In genomic region chr11:60625262-60625661, GRCh38 we compare ENCODE assay signal across 9 cellular contexts.
DNase-seq lines count a peak whose midpoint lies in the region; ATAC-seq and TF ChIP-seq lines count a peak whose summit lies in the region.
"Had no signal": no experiment of that assay in that cellular context is flagged by ENCODE, and none has a peak within 500 bp of the region (broad histone marks: within the 10 kb centered on the region; RNA-seq: fewer than 3 reads in every experiment).

No MANE protein-coding gene starts in this region.

- no peaks in the 10 kb centered on the region for H3K9me3 Mint-ChIP-seq in activated naive CD4-positive, alpha-beta T cell treated with anti-CD3 and anti-CD28 coated beads for 36 hours
- H3K9me3 Mint-ChIP-seq in activated T-cell treated with anti-CD3 and anti-CD28 coated beads, Interleukin-2, amount 50 U/mL, for 4 hours: no peaks in the 10 kb centered on the region
- H3K9me3 Mint-ChIP-seq: CD4-positive, alpha-beta T cell had no signal

- no TSS peak for BruUV-seq in PC-9 (replicated peaks; lab: Mats Ljungman, UMichigan)

- H3K27me3 ChIP-seq in PC-9 (ENCODE audit: insufficient read depth, low read depth): no peaks in the 10 kb centered on the region
- no peaks in the 10 kb centered on the region for H3K27me3 ChIP-seq in fibroblast of lung (ENCODE audit: control insufficient read depth, insufficient read depth, low read length)

- H3F3A ChIP-seq in PC-9 (ENCODE audit: insufficient read depth, low read depth): no peaks in the 10 kb centered on the region

- H4K20me1 ChIP-seq in PC-9 (ENCODE audit: insufficient read depth) (no peaks in the 10 kb centered on the region), fibroblast of lung (ENCODE audit: control insufficient read depth, extremely low read depth, insufficient read depth, low read length) (no peaks in the 10 kb centered on the region)

- H3K27ac ChIP-seq in PC-9 (no peak overlapping the region), fibroblast of lung (ENCODE audit: insufficient read depth, low read length) (no peak overlapping the region)

- CTCF ChIA-PET in activated naive CD4-positive, alpha-beta T cell treated with anti-CD3 and anti-CD28 coated beads for 36 hours (lab: Charles Lee): no interaction called here
- CTCF ChIA-PET in PC-9 (lab: Charles Lee): no interaction called here

- peak; percentile 52; the same call in 1 of the 2 replicates for TF ChIP-seq CTCF in PC-9 (conservative IDR thresholded peaks at IDR 0.05)
- peak in 1 of 2 donors; percentile 25 for TF ChIP-seq CTCF in fibroblast of lung (conservative IDR thresholded peaks at IDR 0.05 in 1 of 2, IDR thresholded peaks at IDR 0.05 in 1 of 2; ENCODE audit: low read depth in 1 of 2, low read length in 2 of 2)

- ATAC-seq in activated T-cell treated with anti-CD3 and anti-CD28 coated beads, Interleukin-2, amount 50 U/mL, for 4 hours: no peak
- ATAC-seq in GM21619 (IDR thresholded peaks at IDR 0.05; ENCODE audit: unreplicated experiment): no peak

- intact Hi-C loops in activated naive CD4-positive, alpha-beta T cell treated with anti-CD3 and anti-CD28 coated beads for 36 hours (cut with micrococcal nuclease): no loop called here
- intact Hi-C loops in PC-9 (cut with micrococcal nuclease; ENCODE audit: unreplicated experiment): no loop called here

- H3K4me3 ChIP-seq in PC-9 (no peak overlapping the region), fibroblast of lung (replicated peaks in 1 of 4; ENCODE audit: control extremely low read depth in 1 of 4, insufficient read depth in 1 of 4, low read depth in 3 of 4, low read length in 4 of 4) (no peak overlapping the region)

- H3K36me3 ChIP-seq in PC-9 (ENCODE audit: low read depth) (no peaks in the 10 kb centered on the region), fibroblast of lung (ENCODE audit: control insufficient read depth, insufficient read depth, low read length) (no peaks in the 10 kb centered on the region)

- peaks cover 4% of the 10 kb centered on the region for H3K27me3 Mint-ChIP-seq in activated naive CD4-positive, alpha-beta T cell treated with anti-CD3 and anti-CD28 coated beads for 36 hours (ENCODE audit: low read depth)
- H3K27me3 Mint-ChIP-seq in activated T-cell treated with anti-CD3 and anti-CD28 coated beads, Interleukin-2, amount 50 U/mL, for 4 hours (ENCODE audit: low read depth): no peaks in the 10 kb centered on the region
- H3K27me3 Mint-ChIP-seq: CD4-positive, alpha-beta T cell had no signal

- H3K27ac Mint-ChIP-seq in activated naive CD4-positive, alpha-beta T cell treated with anti-CD3 and anti-CD28 coated beads for 36 hours: no peak overlapping the region
- H3K27ac Mint-ChIP-seq: CD4-positive, alpha-beta T cell had no signal

- DNase-seq in activated naive CD4-positive, alpha-beta T cell treated with anti-CD3 and anti-CD28 coated beads for 36 hours: peak; percentile 17
- DNase-seq in activated naive CD4-positive, alpha-beta T cell (lab: John Stamatoyannopoulos, UW): no peak
- DNase-seq in PC-9: peak in 1 of 2 experiments; percentile 6
- peak; percentile 2 to 28 for DNase-seq in fibroblast of lung (ENCODE audit: low read depth in 2 of 2)
- peak; percentile 11 for DNase-seq in stromal cell of bone marrow (ENCODE audit: low read depth)
- no peak for DNase-seq in activated T-cell treated with anti-CD3 and anti-CD28 coated beads, Interleukin-2, amount 50 U/mL, for 4 hours
- no peak for DNase-seq in anterior cingulate cortex (lab: John Stamatoyannopoulos, UW)
- DNase-seq: CD4-positive, alpha-beta T cell had no signal

- H3K9me3 ChIP-seq in PC-9 (ENCODE audit: insufficient read depth, low read depth) (no peaks in the 10 kb centered on the region), fibroblast of lung (ENCODE audit: control insufficient read depth, insufficient read depth, low read depth, low read length) (no peaks in the 10 kb centered on the region)

- H3K4me2 ChIP-seq in PC-9 (no peak overlapping the region), fibroblast of lung (ENCODE audit: extremely low read depth, insufficient read depth, low read length) (no peak overlapping the region)

- H3K4me1 Mint-ChIP-seq in activated naive CD4-positive, alpha-beta T cell treated with anti-CD3 and anti-CD28 coated beads for 36 hours (ENCODE audit: low read depth): no peaks in the 10 kb centered on the region
- H3K4me1 Mint-ChIP-seq in activated T-cell treated with anti-CD3 and anti-CD28 coated beads, Interleukin-2, amount 50 U/mL, for 4 hours (ENCODE audit: low read depth): no peaks in the 10 kb centered on the region

- no peak overlapping the region for H3K4me3 Mint-ChIP-seq in activated naive CD4-positive, alpha-beta T cell treated with anti-CD3 and anti-CD28 coated beads for 36 hours
- no peak overlapping the region for H3K4me3 Mint-ChIP-seq in activated T-cell treated with anti-CD3 and anti-CD28 coated beads, Interleukin-2, amount 50 U/mL, for 4 hours
- H3K4me3 Mint-ChIP-seq: CD4-positive, alpha-beta T cell had no signal

- H2AFZ ChIP-seq in PC-9 (no peak overlapping the region), fibroblast of lung (ENCODE audit: low read length) (no peak overlapping the region)

- POLR2A ChIA-PET in PC-9 (lab: Charles Lee; ENCODE audit: unreplicated experiment): no interaction called here

- no peaks in the 10 kb centered on the region for H3K79me2 ChIP-seq in PC-9 (ENCODE audit: low read depth)
- H3K79me2 ChIP-seq in fibroblast of lung (ENCODE audit: control insufficient read depth, insufficient read depth, low read length): no peaks in the 10 kb centered on the region

- H3K4me1 ChIP-seq in PC-9 (replicated peaks; ENCODE audit: insufficient read depth) (no peaks in the 10 kb centered on the region), fibroblast of lung (ENCODE audit: control insufficient read depth, extremely low read depth, insufficient read depth, low read length) (no peaks in the 10 kb centered on the region)

- H3K9me2 ChIP-seq in PC-9 (ENCODE audit: insufficient read depth): no peaks in the 10 kb centered on the region

- H3K36me3 Mint-ChIP-seq in activated naive CD4-positive, alpha-beta T cell treated with anti-CD3 and anti-CD28 coated beads for 36 hours (ENCODE audit: low read depth): no peaks in the 10 kb centered on the region
- no peaks in the 10 kb centered on the region for H3K36me3 Mint-ChIP-seq in activated T-cell treated with anti-CD3 and anti-CD28 coated beads, Interleukin-2, amount 50 U/mL, for 4 hours (ENCODE audit: insufficient read depth)

- no peak overlapping the region for H3K9ac ChIP-seq in fibroblast of lung (ENCODE audit: insufficient read depth, low read length)

Comparison
In these comparisons a context has a peak if more than half of its experiments do, and no peak if none do; other contexts are left out.
1. DNase-seq: peak in activated naive CD4-positive, alpha-beta T cell treated with anti-CD3 and anti-CD28 coated beads for 36 hours (single experiment), fibroblast of lung (2 of 2) and stromal cell of bone marrow (single experiment); none in activated naive CD4-positive, alpha-beta T cell (0 of 4), activated T-cell treated with anti-CD3 and anti-CD28 coated beads, Interleukin-2, amount 50 U/mL, for 4 hours (single experiment) and anterior cingulate cortex (0 of 58).